In genomic region chr5:19001527-19001926, GRCh38 we compare ENCODE assay signal across 21 cellular contexts.
DNase-seq lines count a peak whose midpoint lies in the region; ATAC-seq, FAIRE-seq and TF ChIP-seq lines count a peak whose summit lies in the region.
"Had no signal": no experiment of that assay in that cellular context is flagged by ENCODE, and none has a peak within 500 bp of the region (broad histone marks: within the 10 kb centered on the region; RNA-seq: fewer than 3 reads in every experiment).

No MANE protein-coding gene starts in this region.

- no peaks in the 10 kb centered on the region for H3K27me3 ChIP-seq in WERI-Rb-1 (ENCODE audit: insufficient read depth, low read depth, severe bottlenecking)
- H3K27me3 ChIP-seq: BE2C had no signal

- no peaks in the 10 kb centered on the region for H3K9me3 ChIP-seq in WERI-Rb-1 (ENCODE audit: severe bottlenecking)
- H3K9me3 ChIP-seq: BE2C had no signal

- H3K4me3 ChIP-seq in WERI-Rb-1 (ENCODE audit: low read depth, low read length), result peak overlapping the region; percentile 5
- H3K4me3 ChIP-seq: GM23338 had no signal

- no peak for DNase-seq in D721Med (ENCODE audit: insufficient read length, low spot score)
- peak; percentile 95 for DNase-seq in DMS 273 treated with DMSO at 0.1 percent for 48 hours (lab: John Stamatoyannopoulos, UW)
- DNase-seq in NCI-H69 (lab: John Stamatoyannopoulos, UW), result peak; percentile 93
- DNase-seq in WERI-Rb-1, result peak; percentile 75
- DNase-seq in NCI-H187 (lab: John Stamatoyannopoulos, UW), result no peak
- DNase-seq: ACHN; BE2C; C1 segment of cervical spinal cord; CD4-positive, CD25-positive, alpha-beta regulatory T cell; CD8-positive, alpha-beta memory T cell; COR-L47; DMS79 treated with DMSO at 0.1 percent for 48 hours; GF-D8; HCEC 1CT; KG1 had no signal

- ATAC-seq in GM21515 (IDR thresholded peaks at IDR 0.05; ENCODE audit: unreplicated experiment), result no peak
- ATAC-seq in GM21526 (IDR thresholded peaks at IDR 0.05; ENCODE audit: low FRiP score, unreplicated experiment), result no peak
- ATAC-seq: GM23338 had no signal

- TF ChIP-seq CTCF in D721Med (IDR thresholded peaks at IDR 0.05; ENCODE audit: insufficient read depth, missing control alignments) (no peak), WERI-Rb-1 (IDR thresholded peaks at IDR 0.05; ENCODE audit: low read depth, low read length) (no peak)

- peak; percentile 38 for FAIRE-seq in D721Med (lab: Jason Lieb, UNC)
- FAIRE-seq: A204.1, GM19239, H54 had no signal

- H3K27ac ChIP-seq in WERI-Rb-1, result peak overlapping the region; percentile 82

- H3K36me3 ChIP-seq in WERI-Rb-1, result no peaks in the 10 kb centered on the region
- H3K36me3 ChIP-seq: BE2C had no signal

Comparison
In these comparisons a context has a peak if more than half of its experiments do, and no peak if none do; other contexts are left out.
1. DNase-seq: peak in DMS 273 treated with DMSO at 0.1 percent for 48 hours (single experiment), NCI-H69 (single experiment) and WERI-Rb-1 (single experiment); none in D721Med (single experiment) and NCI-H187 (0 of 2).